Comparison of ENCODE assay signal across 21 cellular contexts in genomic region chr2:7940120-7940386, GRCh38.
"Had no signal": no experiment of that assay in that cellular context is flagged by ENCODE, and none has a peak within 500 bp of the region (broad histone marks: within the 10 kb centered on the region; RNA-seq: fewer than 3 reads in every experiment).

No MANE protein-coding gene starts in this region.

- H3K9me3 ChIP-seq: breast epithelium, right atrium auricular region, upper lobe of right lung had no signal

- H3K9me3 Mint-ChIP-seq: activated CD4-positive, alpha-beta T cell treated with anti-CD3 and anti-CD28 coated beads, Interleukin-2, amount 10 ng/mL, durations not matched to agents 7 days and 5 days; dendritic cell treated with granulocyte-macrophage colony-stimulating factor and Interleukin-4, amounts not matched to agents 40 ng/mL and 50 ng/mL, for 4 days; naive thymus-derived CD8-positive, alpha-beta T cell had no signal

- H3K4me3 ChIP-seq: breast epithelium, right atrium auricular region, upper lobe of right lung had no signal

- H3K36me3 Mint-ChIP-seq: mesothelial cell of epicardium; naive thymus-derived CD8-positive, alpha-beta T cell had no signal

- H3K4me3 Mint-ChIP-seq: activated CD4-positive, alpha-beta memory T cell treated with anti-CD3 and anti-CD28 coated beads, Interleukin-2, amount 10 ng/mL, durations not matched to agents 7 days and 5 days; activated CD4-positive, alpha-beta T cell treated with anti-CD3 and anti-CD28 coated beads, Interleukin-2, amount 10 ng/mL, durations not matched to agents 7 days and 5 days; activated T-cell treated with anti-CD3 and anti-CD28 coated beads, Interleukin-2, amount 50 U/mL, for 24 hours; dendritic cell treated with granulocyte-macrophage colony-stimulating factor and Interleukin-4, amounts not matched to agents 40 ng/mL and 50 ng/mL, for 4 days; mesothelial cell of epicardium; naive thymus-derived CD8-positive, alpha-beta T cell; stimulated activated naive CD8-positive, alpha-beta T cell treated with anti-CD3 and anti-CD28 coated beads, Interleukin-15, amount 100 ng/mL, for 72 hours; T-helper 1 cell treated with Interleukin-12 subunit alpha and Interleukin-12 subunit beta and Interleukin-4 antibody, amounts not matched to agents 30 μg/mL and 1 μg/mL, for 36 hours had no signal

- H3K36me3 ChIP-seq: breast epithelium, right atrium auricular region, upper lobe of right lung, WERI-Rb-1 had no signal

- H3K4me1 Mint-ChIP-seq: stimulated activated naive CD8-positive, alpha-beta T cell treated with anti-CD3 and anti-CD28 coated beads, Interleukin-15, amount 100 ng/mL, for 72 hours had no signal

- H3K4me1 ChIP-seq: breast epithelium, right atrium auricular region, upper lobe of right lung had no signal

- H3K27me3 Mint-ChIP-seq: activated CD4-positive, alpha-beta memory T cell treated with anti-CD3 and anti-CD28 coated beads, Interleukin-2, amount 10 ng/mL, durations not matched to agents 7 days and 5 days; activated CD4-positive, alpha-beta T cell treated with anti-CD3 and anti-CD28 coated beads, Interleukin-2, amount 10 ng/mL, durations not matched to agents 7 days and 5 days; activated T-cell treated with anti-CD3 and anti-CD28 coated beads, Interleukin-2, amount 50 U/mL, for 24 hours; naive thymus-derived CD8-positive, alpha-beta T cell had no signal

- H3K27ac ChIP-seq: breast epithelium, right atrium auricular region, upper lobe of right lung, WERI-Rb-1 had no signal

- H3K27me3 ChIP-seq: breast epithelium, right atrium auricular region, upper lobe of right lung had no signal

- H3K27ac Mint-ChIP-seq: activated CD4-positive, alpha-beta memory T cell treated with anti-CD3 and anti-CD28 coated beads, Interleukin-2, amount 10 ng/mL, durations not matched to agents 7 days and 5 days; activated CD4-positive, alpha-beta T cell treated with anti-CD3 and anti-CD28 coated beads, Interleukin-2, amount 10 ng/mL, durations not matched to agents 7 days and 5 days; dendritic cell treated with granulocyte-macrophage colony-stimulating factor and Interleukin-4, amounts not matched to agents 40 ng/mL and 50 ng/mL, for 4 days; mesothelial cell of epicardium; naive thymus-derived CD8-positive, alpha-beta T cell; T-helper 1 cell treated with Interleukin-12 subunit alpha and Interleukin-12 subunit beta and Interleukin-4 antibody, amounts not matched to agents 30 μg/mL and 1 μg/mL, for 36 hours had no signal

- DNase-seq: activated CD4-positive, alpha-beta memory T cell treated with anti-CD3 and anti-CD28 coated beads, Interleukin-2, amount 10 ng/mL, durations not matched to agents 7 days and 5 days; activated CD4-positive, alpha-beta T cell treated with anti-CD3 and anti-CD28 coated beads, Interleukin-2, amount 10 ng/mL, durations not matched to agents 7 days and 5 days; activated CD8-positive, alpha-beta memory T cell treated with anti-CD3 and anti-CD28 coated beads, Interleukin-2, amount 50 U/mL, for 48 hours; activated T-cell treated with anti-CD3 and anti-CD28 coated beads, Interleukin-2, amount 50 U/mL, for 24 hours; central memory CD4-positive, alpha-beta T cell; effector memory CD4-positive, alpha-beta T cell; glutamatergic neuron; islet precursor cell; left ventricle myocardium superior; naive thymus-derived CD8-positive, alpha-beta T cell; stimulated activated naive CD8-positive, alpha-beta T cell treated with anti-CD3 and anti-CD28 coated beads, Interleukin-15, amount 100 ng/mL, for 72 hours; substantia nigra; SW 1271; T-helper 9 cell; upper lobe of right lung; WERI-Rb-1 had no signal
